8 cellular contexts compared by ENCODE assay signal in genomic region chr12:122023339-122024131, GRCh38. TPM values are rescaled to one million over a fixed set of nuclear protein-coding genes. Genes with fewer than 3 reads are reported as not detected.
DNase-seq lines count a peak whose midpoint lies in the region; ATAC-seq and TF ChIP-seq lines count a peak whose summit lies in the region.

No MANE protein-coding gene starts in this region.

- H3K27me3 ChIP-seq in GM06990 (replicated peaks; ENCODE audit: control insufficient read depth, insufficient read depth, low read length) (no peaks in the 10 kb centered on the region; the same call in 1 of the 2 replicates), adrenal gland (no peaks in the 10 kb centered on the region), neural progenitor cell (peaks cover 16% of the 10 kb centered on the region)

- peaks cover 6% of the 10 kb centered on the region for H3K36me3 Mint-ChIP-seq in neural progenitor cell

- peak overlapping the region; percentile 72 for H3K9ac ChIP-seq in neural progenitor cell

- 0 to 12% (median 8%) methylated on average over 2 to 43 of the region's 43 CpGs for WGBS in adrenal gland, 4 donors

- peak overlapping the region; percentile 89 for H3K27ac Mint-ChIP-seq in neural progenitor cell

- peaks cover 73% of the 10 kb centered on the region for H3K79me2 ChIP-seq in neural progenitor cell (ENCODE audit: low read depth)

- peak overlapping the region; percentile 95 for H3K4me3 Mint-ChIP-seq in neural progenitor cell

- peak in 1 of 2 donors; percentile 80 for TF ChIP-seq POLR2A in adrenal gland (IDR thresholded peaks at IDR 0.05)

- H3K9me3 ChIP-seq in adrenal gland (replicated peaks in 1 of 3) (no peaks in the 10 kb centered on the region), neural progenitor cell (ENCODE audit: low read depth) (no peaks in the 10 kb centered on the region)

- intact Hi-C loops in adrenal gland (cut with DNase I) (no loop called here), head of caudate nucleus (cut with DNase I) (loop anchor here (10.0 kb wide), 1 partner anchor 109 kb away; the partner anchor contains the start of gene CFAP251)

- H4K20me1 ChIP-seq in neural progenitor cell (ENCODE audit: low read depth), result peaks cover 55% of the 10 kb centered on the region

- H3K27ac ChIP-seq in adrenal gland (peak overlapping the region; percentile 18 to 87 (median 67)), neural progenitor cell (no peak overlapping the region)

- peak overlapping the region; percentile 100 for H3K4me2 ChIP-seq in neural progenitor cell

- no peak for TF ChIP-seq CTCF in GM06990 (IDR thresholded peaks at IDR 0.05; ENCODE audit: insufficient read depth, low read length, poor library complexity, severe bottlenecking)
- no peak for TF ChIP-seq CTCF in adrenal gland (IDR thresholded peaks at IDR 0.05)
- no peak for TF ChIP-seq CTCF in neural progenitor cell (IDR thresholded peaks at IDR 0.05)

- peaks cover 18% of the 10 kb centered on the region for H3K9me3 Mint-ChIP-seq in neural progenitor cell

- H3K4me1 ChIP-seq in adrenal gland (replicated peaks in 1 of 2), result peaks cover 19 to 21% of the 10 kb centered on the region in 2 donors
- peaks cover 17% of the 10 kb centered on the region for H3K4me1 ChIP-seq in neural progenitor cell

- peaks cover 10% of the 10 kb centered on the region for H3F3A ChIP-seq in neural progenitor cell (ENCODE audit: low read depth)

- ATAC-seq in GM19463 (IDR thresholded peaks at IDR 0.05; ENCODE audit: unreplicated experiment) (no peak), HG03097 (IDR thresholded peaks at IDR 0.05; ENCODE audit: low FRiP score, unreplicated experiment) (no peak)

- H2AFZ ChIP-seq in neural progenitor cell (replicated peaks), result no peak overlapping the region

- H3K27me3 Mint-ChIP-seq in neural progenitor cell (ENCODE audit: insufficient read depth, low read depth), result peaks cover 17% of the 10 kb centered on the region

- peaks cover 16% of the 10 kb centered on the region for H3K4me1 Mint-ChIP-seq in neural progenitor cell

- H3K36me3 ChIP-seq in GM06990 (ENCODE audit: control insufficient read depth, insufficient read depth, low read length) (no peaks in the 10 kb centered on the region), adrenal gland (replicated peaks in 1 of 2) (no peaks in the 10 kb centered on the region), neural progenitor cell (no peaks in the 10 kb centered on the region)

- peak; percentile 74 for DNase-seq in 8988T
- DNase-seq in GM06990 (ENCODE audit: extremely low read depth, insufficient read length), result no peak
- peak; percentile 76 for DNase-seq in NCI-H2171 (lab: John Stamatoyannopoulos, UW)
- peak; percentile 69 to 81 (median 76) for DNase-seq in adrenal gland
- DNase-seq in head of caudate nucleus, result peak; percentile 38 to 85 (median 66)
- peak; percentile 59 for DNase-seq in neural progenitor cell (ENCODE audit: low spot score)

- peak overlapping the region; percentile 66 for H3K4me3 ChIP-seq in GM06990 (replicated peaks; ENCODE audit: low read depth, low read length)
- peak overlapping the region in 2 of 4 donors; percentile 45 to 85 for H3K4me3 ChIP-seq in adrenal gland
- H3K4me3 ChIP-seq in neural progenitor cell, result peak overlapping the region; percentile 96

RNA-seq across cellular contexts. Expression of gene BCL7A, which starts 1.9 kb away (rescaled TPM):
- total RNA-seq in adrenal gland (10 to 100 TPM in 1 of 8 donors, 1 to 10 TPM in 7; 3.9 to 11.5 (median 5.1) TPM), neural progenitor cell (ENCODE audit: low replicate concordance) (22.1 and 41.3 TPM in 2 replicates)
- 1 to 10 TPM; 1.6 to 4.6 (median 2.3) TPM for polyA plus RNA-seq in adrenal gland

RNA-seq across cellular contexts. Expression of gene MLXIP, which starts 55.0 kb away (rescaled TPM):
- total RNA-seq in adrenal gland, result 10 to 100 TPM; 29.5 to 79.1 (median 42.3) TPM
- polyA plus RNA-seq in adrenal gland, result 10 to 100 TPM; 29.1 to 98.1 (median 29.3) TPM
- total RNA-seq in neural progenitor cell (ENCODE audit: low replicate concordance), result 1.9 and 4.3 TPM in 2 replicates
